ENCODE assay signal across 2 cellular contexts in genomic region chr4:3703677-3704521, GRCh38.
TF ChIP-seq lines count a peak whose summit lies in the region.

No MANE protein-coding gene starts in this region.

TF ChIP-seq in HCT116, 20 proteins besides CTCF, POLR2A, EP300 and RAD21:
- TF ChIP-seq SP1 (IDR thresholded peaks at IDR 0.05; ENCODE audit: low read depth) (no peak), MAX (IDR thresholded peaks at IDR 0.05) (no peak), EGR1 (IDR thresholded peaks at IDR 0.05; ENCODE audit: low read depth) (no peak), ELF1 (IDR thresholded peaks at IDR 0.05; ENCODE audit: borderline replicate concordance, low read depth) (no peak), POLR2AphosphoS5 (IDR thresholded peaks at IDR 0.05; ENCODE audit: low read depth, low read length) (no peak), TCF7L2 (IDR thresholded peaks at IDR 0.05; ENCODE audit: borderline replicate concordance, extremely low read depth, insufficient read depth, insufficient read length) (no peak), REST (IDR thresholded peaks at IDR 0.05; ENCODE audit: low read depth) (no peak), CEBPB (IDR thresholded peaks at IDR 0.05; ENCODE audit: low read depth) (no peak), EZH2 (IDR thresholded peaks at IDR 0.05) (no peak), SIN3A (IDR thresholded peaks at IDR 0.05; ENCODE audit: low read depth) (no peak), EZH2phosphoT487 (IDR thresholded peaks at IDR 0.05; ENCODE audit: borderline replicate concordance) (no peak), CBX3 (IDR thresholded peaks at IDR 0.05; ENCODE audit: low read depth) (no peak), YY1 (IDR thresholded peaks at IDR 0.05; ENCODE audit: extremely low read depth, insufficient replicate concordance, low read depth, low read length) (no peak), ZNF274 (IDR thresholded peaks at IDR 0.05; ENCODE audit: low read depth, low read length) (no peak), ZFX (IDR thresholded peaks at IDR 0.05) (no peak)
TF ChIP-seq in HCT116: peak in this region for 0.

TF ChIP-seq in H1, 55 proteins besides CTCF, POLR2A, EP300 and RAD21:
- TF ChIP-seq CHD1 (IDR thresholded peaks at IDR 0.05; ENCODE audit: low read depth, low read length) (no peak), RNF2 (IDR thresholded peaks at IDR 0.05; ENCODE audit: borderline replicate concordance, low read depth, low read length, missing control alignments, poor library complexity, severe bottlenecking) (no peak), TAF1 (IDR thresholded peaks at IDR 0.05; ENCODE audit: low read depth, low read length) (no peak), GTF2F1 (IDR thresholded peaks at IDR 0.05; ENCODE audit: borderline replicate concordance, low read depth, low read length) (no peak), GABPA (IDR thresholded peaks at IDR 0.05; ENCODE audit: borderline replicate concordance, insufficient read depth, low read length) (0 out of 2 replicates have a peak, but pooled peaks have one; percentile 14), CTBP2 (IDR thresholded peaks at IDR 0.05; ENCODE audit: borderline replicate concordance, insufficient read depth, insufficient read length, low read length) (no peak), JUN (IDR thresholded peaks at IDR 0.05; ENCODE audit: low read depth, low read length) (no peak), TCF12 (IDR thresholded peaks at IDR 0.05; ENCODE audit: low read depth, low read length) (no peak)
- TF ChIP-seq, protein P1, sequence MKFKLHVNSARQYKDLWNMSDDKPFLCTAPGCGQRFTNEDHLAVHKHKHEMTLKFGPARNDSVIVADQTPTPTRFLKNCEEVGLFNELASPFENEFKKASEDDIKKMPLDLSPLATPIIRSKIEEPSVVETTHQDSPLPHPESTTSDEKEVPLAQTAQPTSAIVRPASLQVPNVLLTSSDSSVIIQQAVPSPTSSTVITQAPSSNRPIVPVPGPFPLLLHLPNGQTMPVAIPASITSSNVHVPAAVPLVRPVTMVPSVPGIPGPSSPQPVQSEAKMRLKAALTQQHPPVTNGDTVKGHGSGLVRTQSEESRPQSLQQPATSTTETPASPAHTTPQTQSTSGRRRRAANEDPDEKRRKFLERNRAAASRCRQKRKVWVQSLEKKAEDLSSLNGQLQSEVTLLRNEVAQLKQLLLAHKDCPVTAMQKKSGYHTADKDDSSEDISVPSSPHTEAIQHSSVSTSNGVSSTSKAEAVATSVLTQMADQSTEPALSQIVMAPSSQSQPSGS (IDR thresholded peaks at IDR 0.05; ENCODE audit: low read length): no peak
